ENCODE assay signal across 8 cellular contexts in the genomic region with DNA sequence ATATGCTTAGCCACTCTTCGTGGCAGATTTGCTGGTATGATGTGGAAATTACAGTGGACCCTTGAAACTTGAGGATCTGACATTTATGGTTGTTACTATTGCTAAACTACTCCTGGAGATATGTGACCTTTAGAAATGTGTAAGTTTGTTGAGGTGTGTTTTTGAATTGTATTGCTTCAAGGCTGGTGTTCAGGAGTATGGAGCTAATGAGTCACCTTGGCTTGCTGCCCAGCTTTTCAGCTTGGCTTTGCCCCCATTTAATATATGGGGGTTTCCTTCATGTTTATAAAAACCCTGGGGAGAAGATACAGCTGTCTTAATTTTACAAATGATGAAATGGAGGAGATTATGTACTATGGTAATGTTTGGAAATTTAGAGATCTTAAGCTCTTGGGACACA. TPM values are rescaled to one million over a fixed set of nuclear protein-coding genes. Genes with fewer than 3 reads are reported as not detected.
DNase-seq lines count a peak whose midpoint lies in the region; ATAC-seq and TF ChIP-seq lines count a peak whose summit lies in the region.

No MANE protein-coding gene starts in this region.

- in situ Hi-C loops in GM23248 (cut with MboI), result no loop called here

- H3K4me3 ChIP-seq in GM23248, result no peak overlapping the region
- no peak overlapping the region for H3K4me3 ChIP-seq in ovary
- no peak overlapping the region for H3K4me3 ChIP-seq in endodermal cell (ENCODE audit: low read length)

- H3K79me2 ChIP-seq in GM23248 (ENCODE audit: insufficient read depth), result peaks cover 90% of the 10 kb centered on the region

- H3K36me3 ChIP-seq in GM23248 (ENCODE audit: low read depth), result peaks cover 25% of the 10 kb centered on the region
- no peaks in the 10 kb centered on the region for H3K36me3 ChIP-seq in ovary
- H3K36me3 ChIP-seq in endodermal cell (ENCODE audit: control insufficient read depth, insufficient read depth, low read length), result peaks cover 47% of the 10 kb centered on the region

- no TSS peak for BruUV-seq in MCF 10A (replicated peaks; lab: Mats Ljungman, UMichigan)

- H3K9me3 ChIP-seq in GM23248 (ENCODE audit: low read depth), result no peaks in the 10 kb centered on the region
- no peaks in the 10 kb centered on the region for H3K9me3 ChIP-seq in ovary
- H3K9me3 ChIP-seq in endodermal cell (ENCODE audit: control insufficient read depth, low read length), result no peaks in the 10 kb centered on the region

- H3K27ac ChIP-seq in GM23248 (peak overlapping the region; percentile 7; the same call in 1 of the 2 replicates), ovary (no peak overlapping the region), endodermal cell (ENCODE audit: low read depth, low read length) (no peak overlapping the region)

- no peaks in the 10 kb centered on the region for H3K9me2 ChIP-seq in GM23248 (ENCODE audit: insufficient read depth)

- TF ChIP-seq CTCF in MCF 10A (IDR thresholded peaks at IDR 0.05; ENCODE audit: unreplicated experiment), result no peak
- no peak for TF ChIP-seq CTCF in ovary (IDR thresholded peaks at IDR 0.05)
- TF ChIP-seq CTCF in endodermal cell (conservative IDR thresholded peaks at IDR 0.05), result no peak

- POLR2A ChIA-PET in MCF 10A (lab: Yijun Ruan, JAX), result interaction anchor here (0.6 to 7.9 kb wide), 5 partner anchors 10 to 49 kb away, joined by 3 to 126 read pairs (median 4); a partner anchor contains a TSS

- H3K9me3 Mint-ChIP-seq in MCF 10A (ENCODE audit: unreplicated experiment) (no peaks in the 10 kb centered on the region), endodermal cell (no peaks in the 10 kb centered on the region)

- H4K20me1 ChIP-seq in GM23248 (ENCODE audit: insufficient read depth), result peaks cover 20% of the 10 kb centered on the region

- H3K4me1 Mint-ChIP-seq in MCF 10A (ENCODE audit: insufficient read depth, unreplicated experiment) (peaks cover 19% of the 10 kb centered on the region), endodermal cell (no peaks in the 10 kb centered on the region)

- H3K36me3 Mint-ChIP-seq in MCF 10A (ENCODE audit: insufficient read depth, unreplicated experiment), result peaks cover 81% of the 10 kb centered on the region
- H3K36me3 Mint-ChIP-seq in endodermal cell (ENCODE audit: low read depth), result peaks cover 39% of the 10 kb centered on the region

- H3K4me1 ChIP-seq in GM23248 (ENCODE audit: insufficient read depth) (peaks cover 19% of the 10 kb centered on the region), ovary (ENCODE audit: insufficient read depth) (peaks cover 12% of the 10 kb centered on the region), endodermal cell (ENCODE audit: control insufficient read depth, insufficient read depth, low read length) (no peaks in the 10 kb centered on the region)

- DNase-seq in GM23248, result peak; percentile 62
- DNase-seq in SW480 (ENCODE audit: low spot score), result peak; percentile 29
- peak; percentile 93 for DNase-seq in MCF 10A (ENCODE audit: unreplicated experiment)
- peak in 3 of 5 donors; percentile 38 to 59 (median 44) for DNase-seq in ovary
- no peak for DNase-seq in superior temporal gyrus (ENCODE audit: extremely low spot score)
- DNase-seq in posterior vena cava (ENCODE audit: low spot score), result no peak
- DNase-seq in endodermal cell, result no peak

- no peaks in the 10 kb centered on the region for H3K27me3 ChIP-seq in GM23248 (replicated peaks; ENCODE audit: insufficient read depth)
- H3K27me3 ChIP-seq in ovary, result no peaks in the 10 kb centered on the region
- H3K27me3 ChIP-seq in endodermal cell (ENCODE audit: control insufficient read depth, insufficient read depth, low read length, poor library complexity, severe bottlenecking), result no peaks in the 10 kb centered on the region

- WGBS in GM23248 (ENCODE audit: low coverage in 1 of 2, low lambda C conversion rate in 2 of 2, missing lambda C conversion rate in 2 of 2), 2 experiments, result 58% methylated on average over 1 of the region's 1 CpG
- WGBS in ovary, 3 donors, result 14 to 16% (median 15%) methylated on average over 1 of the region's 1 CpG
- 91 to 100% methylated on average over 1 of the region's 1 CpG for WGBS in endodermal cell (ENCODE audit: insufficient coverage in 1 of 2, insufficient read length in 1 of 2), 2 experiments

- H3K9ac ChIP-seq in GM23248, result no peak overlapping the region
- H3K9ac ChIP-seq in endodermal cell (ENCODE audit: extremely low read depth, low read length, poor library complexity, severe bottlenecking), result no peak overlapping the region

- no peak overlapping the region for H3K27ac Mint-ChIP-seq in MCF 10A (ENCODE audit: low read depth, unreplicated experiment)
- H3K27ac Mint-ChIP-seq in endodermal cell, result no peak overlapping the region

- H3K4me3 Mint-ChIP-seq in MCF 10A (ENCODE audit: unreplicated experiment) (peak overlapping the region; percentile 40), endodermal cell (no peak overlapping the region)

- H3K27me3 Mint-ChIP-seq in MCF 10A (ENCODE audit: insufficient read depth, unreplicated experiment) (no peaks in the 10 kb centered on the region), endodermal cell (ENCODE audit: insufficient read depth) (no peaks in the 10 kb centered on the region)

- H3K4me2 ChIP-seq in GM23248 (ENCODE audit: unreplicated experiment), result peak overlapping the region; percentile 16

- ATAC-seq in HG02938 (IDR thresholded peaks at IDR 0.05; ENCODE audit: unreplicated experiment), result no peak

- no peak overlapping the region for H2AFZ ChIP-seq in GM23248

- CTCF ChIA-PET in MCF 10A (lab: Yijun Ruan, JAX), result interaction anchor here (0.6 to 2.0 kb wide), 12 partner anchors 9 to 1016 kb away, joined by 3 to 14 read pairs (median 4); a partner anchor contains a TSS

- no peak for TF ChIP-seq EP300 in ovary (IDR thresholded peaks at IDR 0.05)

- intact Hi-C loops in MCF 10A (cut with micrococcal nuclease), result no loop called here
- intact Hi-C loops in ovary (cut with DNase I), result no loop called here
- intact Hi-C loops in posterior vena cava (cut with DNase I), result no loop called here

- H3F3A ChIP-seq in GM23248 (ENCODE audit: insufficient read depth), result peaks cover 17% of the 10 kb centered on the region; the same call in 1 of the 2 replicates

- TF ChIP-seq POLR2A in ovary (IDR thresholded peaks at IDR 0.05), result no peak

RNA-seq across cellular contexts. Expression of a gene that starts 11.6 kb away (rescaled TPM):
- total RNA-seq in GM23248 (2014; rRNA removed; shearing (Covaris generic)), result 87.5 and 102 TPM in 2 replicates
- 75.6 and 77.3 TPM in 2 replicates for polyA plus RNA-seq in GM23248 (2016; fragmentation: Nextera tagmentation; extraction: Ambion mirVana)
- total RNA-seq in MCF 10A (2022), result 30.2 and 37.0 TPM in 2 replicates
- 100 to 1,000 TPM in 2 of 7 donors, 10 to 100 TPM in 5; 31.8 to 121 (median 55.4) TPM for total RNA-seq in ovary
- polyA plus RNA-seq in ovary, result 10 to 100 TPM; 77.4 to 86.3 TPM
- 10 to 100 TPM; 43.9 to 55.9 TPM for total RNA-seq in posterior vena cava
- total RNA-seq in endodermal cell, result 10 to 100 TPM; 39.3 to 51.0 TPM
- 33.0 TPM for polyA plus RNA-seq in endodermal cell (2013, experiment 1 of 2)
- 35.2 TPM for polyA plus RNA-seq in endodermal cell (2013, experiment 2 of 2)

Comparison
In these comparisons a context has a peak if more than half of its experiments do, and no peak if none do; other contexts are left out.
1. DNase-seq: peak in GM23248 (single experiment), SW480 (single experiment), MCF 10A (single experiment) and ovary (3 of 5); none in superior temporal gyrus (single experiment), posterior vena cava (single experiment) and endodermal cell (single experiment).